ENCODE assay signal across 9 cellular contexts in genomic region chr1:27915082-27915575, GRCh38. TPM values are rescaled to one million over a fixed set of nuclear protein-coding genes. Genes with fewer than 3 reads are reported as not detected.
DNase-seq lines count a peak whose midpoint lies in the region; ATAC-seq, FAIRE-seq and TF ChIP-seq lines count a peak whose summit lies in the region.
"Had no signal": no experiment of that assay in that cellular context is flagged by ENCODE, and none has a peak within 500 bp of the region (broad histone marks: within the 10 kb centered on the region; RNA-seq: fewer than 3 reads in every experiment).

No MANE protein-coding gene starts in this region.

- peak overlapping the region; percentile 54 for H3K4me3 ChIP-seq in AG10803 (ENCODE audit: low read length)
- no peak overlapping the region for H3K4me3 ChIP-seq in HL-60 (replicated peaks; ENCODE audit: insufficient read depth, low read length)
- peak overlapping the region; percentile 3 for H3K4me3 ChIP-seq in bronchial epithelial cell (ENCODE audit: low read depth, low read length)
- peak overlapping the region; percentile 98 for H3K4me3 ChIP-seq in neural cell (ENCODE audit: low read length)

- H4K20me1 ChIP-seq in neural cell (ENCODE audit: insufficient read depth): no peaks in the 10 kb centered on the region

- H3K9ac ChIP-seq in neural cell (ENCODE audit: low read length): peak overlapping the region; percentile 29

- peaks cover 4% of the 10 kb centered on the region for H3K79me2 ChIP-seq in neural cell (replicated peaks; ENCODE audit: insufficient read depth, low read length)

- H2AFZ ChIP-seq in neural cell (ENCODE audit: low read depth, low read length): peak overlapping the region; percentile 94

- H3K9me2 ChIP-seq in neural cell (ENCODE audit: insufficient read depth, low read length): no peaks in the 10 kb centered on the region

- H3K27me3 ChIP-seq in HL-60 (ENCODE audit: insufficient read depth, poor library complexity, severe bottlenecking) (no peaks in the 10 kb centered on the region), bronchial epithelial cell (ENCODE audit: control insufficient read depth, insufficient read depth, low read length) (no peaks in the 10 kb centered on the region), neural cell (ENCODE audit: insufficient read depth, low read depth, low read length) (no peaks in the 10 kb centered on the region)

- TF ChIP-seq CTCF in AG10803 (conservative IDR thresholded peaks at IDR 0.05; ENCODE audit: low read length) (no peak), HL-60 (IDR thresholded peaks at IDR 0.05; ENCODE audit: insufficient read depth, low read length) (no peak), bronchial epithelial cell (IDR thresholded peaks at IDR 0.05; ENCODE audit: insufficient read depth, low read length, severe bottlenecking) (no peak), neural cell (IDR thresholded peaks at IDR 0.05; ENCODE audit: poor library complexity, severe bottlenecking) (peak; percentile 3)

- no peaks in the 10 kb centered on the region for H3F3A ChIP-seq in neural cell (ENCODE audit: insufficient read depth, low read length, poor library complexity, severe bottlenecking)

- FAIRE-seq in bronchial epithelial cell (lab: Jason Lieb, UNC): no peak

- no peak for TF ChIP-seq RAD21 in neural cell (conservative IDR thresholded peaks at IDR 0.05)

- H3K9me3 ChIP-seq in neural cell (ENCODE audit: low read length): no peaks in the 10 kb centered on the region

- peak overlapping the region; percentile 10 for H3K4me2 ChIP-seq in neural cell (ENCODE audit: low read length)

- ATAC-seq in GM19467 (IDR thresholded peaks at IDR 0.05; ENCODE audit: unreplicated experiment): no peak
- ATAC-seq in GM21723 (IDR thresholded peaks at IDR 0.05; ENCODE audit: unreplicated experiment): no peak
- no peak for ATAC-seq in HG03095 (IDR thresholded peaks at IDR 0.05; ENCODE audit: unreplicated experiment)

- DNase-seq in AG10803 (ENCODE audit: low read depth) (no peak), HL-60 (ENCODE audit: low read depth in 1 of 2, low spot score in 1 of 2) (no peak), bronchial epithelial cell (ENCODE audit: low read depth) (no peak), globus pallidus (ENCODE audit: low spot score) (no peak)

- H3K27ac ChIP-seq in HL-60 (replicated peaks) (peak overlapping the region; percentile 92), neural cell (ENCODE audit: low read length) (peak overlapping the region; percentile 77)

- TF ChIP-seq EP300 in neural cell (conservative IDR thresholded peaks at IDR 0.05; ENCODE audit: poor library complexity, severe bottlenecking): peak; percentile 7

- H3K36me3 ChIP-seq in bronchial epithelial cell (ENCODE audit: control insufficient read depth, insufficient read depth, low read length) (no peaks in the 10 kb centered on the region), neural cell (ENCODE audit: insufficient read depth, low read length) (no peaks in the 10 kb centered on the region)

TF ChIP-seq in neural cell, 6 proteins besides CTCF, POLR2A, EP300 and RAD21:
- TF ChIP-seq, protein P1, sequence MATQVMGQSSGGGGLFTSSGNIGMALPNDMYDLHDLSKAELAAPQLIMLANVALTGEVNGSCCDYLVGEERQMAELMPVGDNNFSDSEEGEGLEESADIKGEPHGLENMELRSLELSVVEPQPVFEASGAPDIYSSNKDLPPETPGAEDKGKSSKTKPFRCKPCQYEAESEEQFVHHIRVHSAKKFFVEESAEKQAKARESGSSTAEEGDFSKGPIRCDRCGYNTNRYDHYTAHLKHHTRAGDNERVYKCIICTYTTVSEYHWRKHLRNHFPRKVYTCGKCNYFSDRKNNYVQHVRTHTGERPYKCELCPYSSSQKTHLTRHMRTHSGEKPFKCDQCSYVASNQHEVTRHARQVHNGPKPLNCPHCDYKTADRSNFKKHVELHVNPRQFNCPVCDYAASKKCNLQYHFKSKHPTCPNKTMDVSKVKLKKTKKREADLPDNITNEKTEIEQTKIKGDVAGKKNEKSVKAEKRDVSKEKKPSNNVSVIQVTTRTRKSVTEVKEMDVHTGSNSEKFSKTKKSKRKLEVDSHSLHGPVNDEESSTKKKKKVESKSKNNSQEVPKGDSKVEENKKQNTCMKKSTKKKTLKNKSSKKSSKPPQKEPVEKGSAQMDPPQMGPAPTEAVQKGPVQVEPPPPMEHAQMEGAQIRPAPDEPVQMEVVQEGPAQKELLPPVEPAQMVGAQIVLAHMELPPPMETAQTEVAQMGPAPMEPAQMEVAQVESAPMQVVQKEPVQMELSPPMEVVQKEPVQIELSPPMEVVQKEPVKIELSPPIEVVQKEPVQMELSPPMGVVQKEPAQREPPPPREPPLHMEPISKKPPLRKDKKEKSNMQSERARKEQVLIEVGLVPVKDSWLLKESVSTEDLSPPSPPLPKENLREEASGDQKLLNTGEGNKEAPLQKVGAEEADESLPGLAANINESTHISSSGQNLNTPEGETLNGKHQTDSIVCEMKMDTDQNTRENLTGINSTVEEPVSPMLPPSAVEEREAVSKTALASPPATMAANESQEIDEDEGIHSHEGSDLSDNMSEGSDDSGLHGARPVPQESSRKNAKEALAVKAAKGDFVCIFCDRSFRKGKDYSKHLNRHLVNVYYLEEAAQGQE (IDR thresholded peaks at IDR 0.05; ENCODE audit: borderline replicate concordance): no peak
- no peak for TF ChIP-seq TAF1 (IDR thresholded peaks at IDR 0.05; ENCODE audit: low read depth)
- no peak for TF ChIP-seq EZH2 (IDR thresholded peaks at IDR 0.05; ENCODE audit: borderline replicate concordance, insufficient read depth, low read length, poor library complexity, severe bottlenecking)

RNA-seq across cellular contexts. Expression of gene RPA2, which starts 0.8 kb away (rescaled TPM):
- total RNA-seq in bronchial epithelial cell: 20.5 and 25.0 TPM in 2 replicates
- 66.9 and 68.2 TPM in 2 replicates for polyA plus RNA-seq in neural cell
- polyA minus RNA-seq in neural cell: 42.9 and 44.6 TPM in 2 replicates

RNA-seq across cellular contexts. Expression of gene SMPDL3B, which starts 19.7 kb away (rescaled TPM):
- 2.4 and 2.7 TPM in 2 replicates for total RNA-seq in bronchial epithelial cell
- polyA plus RNA-seq in neural cell: 0.56 TPM in 1 of 2 replicates, not detected in the other
- polyA minus RNA-seq in neural cell: not detected in 2 replicates

RNA-seq across cellular contexts. Expression of gene THEMIS2, which starts 42.8 kb away (rescaled TPM):
- total RNA-seq in bronchial epithelial cell: 2.1 and 2.4 TPM in 2 replicates
- 0.26 TPM in 1 of 2 replicates, not detected in the other for polyA plus RNA-seq in neural cell
- polyA minus RNA-seq in neural cell: 0.58 TPM in 1 of 2 replicates, not detected in the other
- total RNA-seq: HT1080 had no signal

RNA-seq across cellular contexts. Expression of gene XKR8, which starts 44.6 kb away (rescaled TPM):
- total RNA-seq in bronchial epithelial cell: 2.4 and 3.2 TPM in 2 replicates
- polyA plus RNA-seq in neural cell: not detected in 2 replicates
- polyA minus RNA-seq in neural cell: not detected in 2 replicates
